Comparison of ENCODE assay signal across 8 cellular contexts in the genomic region with DNA sequence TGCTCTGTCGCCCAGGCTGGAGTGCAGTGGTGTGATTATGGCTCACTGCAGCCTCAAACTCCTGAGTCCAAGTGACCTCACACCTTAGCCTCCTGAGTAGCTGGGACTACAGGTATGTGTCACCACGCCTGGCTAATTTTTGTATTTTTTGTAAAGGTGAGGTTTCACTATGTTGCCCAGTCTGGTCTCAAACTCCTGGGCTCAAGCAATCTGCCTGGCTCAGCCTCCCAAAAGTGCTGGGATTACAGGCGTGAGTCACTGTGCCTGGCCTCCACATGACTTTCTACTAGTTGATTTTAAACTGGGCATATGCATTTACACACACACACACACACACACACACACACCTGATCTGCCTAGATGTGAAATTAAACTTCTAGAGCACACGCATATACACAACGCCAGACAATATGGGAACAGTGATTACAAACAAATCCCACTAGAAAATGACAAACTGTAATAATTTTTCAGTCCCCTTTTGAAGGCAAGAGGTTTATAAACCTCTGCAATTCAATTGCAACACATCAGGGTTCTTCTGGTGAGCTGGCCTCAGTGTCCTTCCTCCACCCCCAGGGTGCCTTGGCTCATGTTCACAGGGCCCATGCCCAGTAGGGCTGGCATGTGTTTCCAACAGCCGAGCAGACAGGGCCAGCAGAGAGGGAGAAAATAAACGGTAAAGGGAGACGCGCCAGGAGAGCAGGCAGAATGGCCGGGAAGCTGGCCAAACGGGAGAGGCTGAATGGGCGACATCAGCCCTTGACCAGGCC. TPM values are rescaled to one million over a fixed set of nuclear protein-coding genes. Genes with fewer than 3 reads are reported as not detected.
DNase-seq lines count a peak whose midpoint lies in the region; ATAC-seq and TF ChIP-seq lines count a peak whose summit lies in the region.

No MANE protein-coding gene starts in this region.

- no peak for TF ChIP-seq POLR2A in Peyer's patch (IDR thresholded peaks at IDR 0.05)

- DNase-seq in BE2C (peak; percentile 46), Peyer's patch (no peak), foreskin fibroblast (peak; percentile 75 to 80), osteocyte (ENCODE audit: extremely low spot score, unreplicated experiment) (peak; percentile 80), COLO668 (lab: John Stamatoyannopoulos, UW; ENCODE audit: unreplicated experiment) (no peak), Karpas-422 (no peak)
- no peak for DNase-seq in activated T-cell treated with anti-CD3 and anti-CD28 coated beads, Interleukin-2, amount 50 U/mL, for 48 hours
- no peak for DNase-seq in activated naive CD4-positive, alpha-beta T cell treated with anti-CD3 and anti-CD28 coated beads, Interleukin-2, amount 50 U/mL, for 72 hours (ENCODE audit: low spot score in 2 of 2)

- H3K4me2 ChIP-seq in Karpas-422 (ENCODE audit: low read depth, low read length, poor library complexity, severe bottlenecking): no peak overlapping the region

- H3K27ac ChIP-seq in Peyer's patch: peak overlapping the region in 3 of 4 donors; percentile 10 to 44 (median 18)
- no peak overlapping the region for H3K27ac ChIP-seq in Karpas-422 (ENCODE audit: low read length)

- peaks cover 8% of the 10 kb centered on the region for H3K27me3 Mint-ChIP-seq in osteocyte (ENCODE audit: unreplicated experiment)

- H3K9ac ChIP-seq in Karpas-422 (ENCODE audit: low read length): no peak overlapping the region

- H3K4me3 ChIP-seq in BE2C (ENCODE audit: low read depth, low read length) (no peak overlapping the region), Peyer's patch (no peak overlapping the region), foreskin fibroblast (ENCODE audit: low read depth in 1 of 2, low read length in 2 of 2) (no peak overlapping the region), Karpas-422 (ENCODE audit: low read length) (no peak overlapping the region)

- H3K4me1 Mint-ChIP-seq in osteocyte (ENCODE audit: unreplicated experiment): peaks cover 11% of the 10 kb centered on the region

- H3K27me3 ChIP-seq in BE2C: no peaks in the 10 kb centered on the region
- H3K27me3 ChIP-seq in Peyer's patch: no peaks in the 10 kb centered on the region
- no peaks in the 10 kb centered on the region for H3K27me3 ChIP-seq in Karpas-422 (ENCODE audit: low read length)

- H3K79me2 ChIP-seq in Karpas-422 (ENCODE audit: low read length): no peaks in the 10 kb centered on the region

- no peak overlapping the region for H3K4me3 Mint-ChIP-seq in osteocyte (ENCODE audit: unreplicated experiment)

- H3K27ac Mint-ChIP-seq in osteocyte (ENCODE audit: unreplicated experiment): peak overlapping the region; percentile 28
- no peak overlapping the region for H3K27ac Mint-ChIP-seq in activated naive CD4-positive, alpha-beta T cell treated with anti-CD3 and anti-CD28 coated beads, Interleukin-2, amount 50 U/mL, for 72 hours

- no peaks in the 10 kb centered on the region for H3K36me3 Mint-ChIP-seq in osteocyte (ENCODE audit: unreplicated experiment)
- no peaks in the 10 kb centered on the region for H3K36me3 Mint-ChIP-seq in activated naive CD4-positive, alpha-beta T cell treated with anti-CD3 and anti-CD28 coated beads, Interleukin-2, amount 50 U/mL, for 72 hours

- no peaks in the 10 kb centered on the region for H3K9me3 Mint-ChIP-seq in osteocyte (ENCODE audit: unreplicated experiment)
- no peaks in the 10 kb centered on the region for H3K9me3 Mint-ChIP-seq in activated naive CD4-positive, alpha-beta T cell treated with anti-CD3 and anti-CD28 coated beads, Interleukin-2, amount 50 U/mL, for 72 hours

- no peaks in the 10 kb centered on the region for H3K9me2 ChIP-seq in Karpas-422 (replicated peaks; ENCODE audit: insufficient read depth, low read length)

- H4K20me1 ChIP-seq in Karpas-422 (ENCODE audit: insufficient read depth, low read depth, low read length): no peaks in the 10 kb centered on the region

- no peak for ATAC-seq in activated naive CD4-positive, alpha-beta T cell treated with anti-CD3 and anti-CD28 coated beads, Interleukin-2, amount 50 U/mL, for 72 hours

- H2AFZ ChIP-seq in Karpas-422 (ENCODE audit: low read length): no peak overlapping the region

- H3K4me1 ChIP-seq in BE2C (peaks cover 12% of the 10 kb centered on the region), Peyer's patch (peaks cover 0 to 19% (median 0%) of the 10 kb centered on the region in 4 donors), Karpas-422 (ENCODE audit: low read length) (no peaks in the 10 kb centered on the region)

- no peaks in the 10 kb centered on the region for H3K9me3 ChIP-seq in BE2C
- H3K9me3 ChIP-seq in Peyer's patch: no peaks in the 10 kb centered on the region
- no peaks in the 10 kb centered on the region for H3K9me3 ChIP-seq in Karpas-422 (ENCODE audit: low read length)

- no peaks in the 10 kb centered on the region for H3K36me3 ChIP-seq in BE2C
- H3K36me3 ChIP-seq in Peyer's patch: no peaks in the 10 kb centered on the region
- H3K36me3 ChIP-seq in Karpas-422 (ENCODE audit: insufficient read depth, low read length): no peaks in the 10 kb centered on the region

- TF ChIP-seq CTCF in BE2C (IDR thresholded peaks at IDR 0.05; ENCODE audit: low read depth, low read length) (no peak), Peyer's patch (IDR thresholded peaks at IDR 0.05) (no peak), foreskin fibroblast (IDR thresholded peaks at IDR 0.05; ENCODE audit: low read depth, low read length) (no peak), osteocyte (IDR thresholded peaks at IDR 0.05) (no peak)

RNA-seq across cellular contexts. Expression of a gene that starts 31.2 kb away (rescaled TPM):
- 1.4 TPM for polyA plus RNA-seq in BE2C (2012; ENCODE audit: insufficient read depth, insufficient read length, low read depth)
- total RNA-seq in Peyer's patch: 10 to 100 TPM in 3 of 4 donors, 1 to 10 TPM in 1; 6.6 to 27.0 (median 18.4) TPM
- total RNA-seq in osteocyte: 0.97 and 1.1 TPM in 2 replicates
- total RNA-seq in Karpas-422 (2014; rRNA removed; shearing (Covaris generic); ENCODE audit: low replicate concordance): 2.6 and 5.9 TPM in 2 replicates
- total RNA-seq in activated naive CD4-positive, alpha-beta T cell treated with anti-CD3 and anti-CD28 coated beads, Interleukin-2, amount 50 U/mL, for 72 hours: 1 to 10 TPM; 5.6 to 6.9 TPM

RNA-seq across cellular contexts. Expression of a gene that starts 32.2 kb away (rescaled TPM):
- polyA plus RNA-seq in BE2C (2012; ENCODE audit: insufficient read depth, insufficient read length, low read depth): 14.5 TPM
- 10 to 100 TPM in 1 of 4 donors, 1 to 10 TPM in 1, under 1 TPM in 2; 0.66 to 91.6 (median 1.9) TPM for total RNA-seq in Peyer's patch
- total RNA-seq in osteocyte: 3.5 and 4.2 TPM in 2 replicates
- 191 and 231 TPM in 2 replicates for total RNA-seq in Karpas-422 (2014; rRNA removed; shearing (Covaris generic); ENCODE audit: low replicate concordance)
- total RNA-seq in activated naive CD4-positive, alpha-beta T cell treated with anti-CD3 and anti-CD28 coated beads, Interleukin-2, amount 50 U/mL, for 72 hours: 10 to 100 TPM; 12.6 to 19.3 TPM

Comparison
In these comparisons a context has a peak if more than half of its experiments do, and no peak if none do; other contexts are left out.
1. DNase-seq: peak in BE2C (single experiment), foreskin fibroblast (2 of 2) and osteocyte (single experiment); none in Peyer's patch (0 of 3), COLO668 (single experiment), activated T-cell treated with anti-CD3 and anti-CD28 coated beads, Interleukin-2, amount 50 U/mL, for 48 hours (0 of 2), Karpas-422 (single experiment) and activated naive CD4-positive, alpha-beta T cell treated with anti-CD3 and anti-CD28 coated beads, Interleukin-2, amount 50 U/mL, for 72 hours (0 of 2).